In the genomic region with DNA sequence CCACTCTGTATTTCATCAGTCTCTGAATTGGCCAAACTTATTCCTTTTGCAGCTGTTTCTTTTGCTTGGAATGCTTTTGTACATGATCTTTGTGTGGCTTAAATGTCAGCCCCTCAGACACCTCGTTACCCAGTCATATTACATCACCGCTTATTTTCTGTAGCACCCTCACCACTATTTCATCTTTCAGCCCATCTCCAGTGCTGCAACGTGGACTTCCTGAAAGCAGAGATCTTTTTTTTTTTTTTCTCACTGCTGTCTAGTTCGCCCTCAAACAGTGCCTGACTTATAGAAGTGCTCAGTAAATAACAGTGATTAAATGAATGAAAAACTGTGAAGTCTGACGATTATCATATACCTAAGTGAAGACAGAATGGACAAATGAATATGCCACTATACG, we compare ENCODE assay signal across 8 cellular contexts. TPM values are rescaled to one million over a fixed set of nuclear protein-coding genes. Genes with fewer than 3 reads are reported as not detected.
DNase-seq lines count a peak whose midpoint lies in the region; ATAC-seq and TF ChIP-seq lines count a peak whose summit lies in the region.

No MANE protein-coding gene starts in this region.

- H3K9ac ChIP-seq in BLaER1 (peak overlapping the region; percentile 92), Karpas-422 (ENCODE audit: low read length) (peak overlapping the region; percentile 92)

- H3K27me3 ChIP-seq in BLaER1 (no peaks in the 10 kb centered on the region), Karpas-422 (ENCODE audit: low read length) (no peaks in the 10 kb centered on the region), breast epithelium (no peaks in the 10 kb centered on the region), muscle layer of duodenum (ENCODE audit: low read depth, low read length) (no peaks in the 10 kb centered on the region)

- no peaks in the 10 kb centered on the region for H3K9me2 ChIP-seq in Karpas-422 (replicated peaks; ENCODE audit: insufficient read depth, low read length)

- H3K4me3 ChIP-seq in BLaER1 (peak overlapping the region; percentile 88), Karpas-422 (ENCODE audit: low read length) (peak overlapping the region; percentile 89), breast epithelium (peak overlapping the region; percentile 81 to 91 (median 81)), muscle layer of duodenum (ENCODE audit: low read depth in 1 of 2, low read length in 2 of 2) (peak overlapping the region; percentile 78 to 94)

- H3K9me3 ChIP-seq in BLaER1 (no peaks in the 10 kb centered on the region), Karpas-422 (ENCODE audit: low read length) (no peaks in the 10 kb centered on the region), breast epithelium (no peaks in the 10 kb centered on the region), muscle layer of duodenum (ENCODE audit: control insufficient read depth in 1 of 2, low read length in 2 of 2) (no peaks in the 10 kb centered on the region)

- H2AFZ ChIP-seq in Karpas-422 (ENCODE audit: low read length): no peak overlapping the region

- H3K4me1 ChIP-seq in BLaER1 (peaks cover 21% of the 10 kb centered on the region), Karpas-422 (ENCODE audit: low read length) (peaks cover 47% of the 10 kb centered on the region), breast epithelium (peaks cover 0 to 10% of the 10 kb centered on the region in 2 donors), muscle layer of duodenum (ENCODE audit: control insufficient read depth in 1 of 2, insufficient read depth in 2 of 2, low read length in 2 of 2) (peaks cover 11 to 14% of the 10 kb centered on the region in 2 donors)

- DNase-seq in Karpas-422: peak; percentile 70
- no peak for DNase-seq in breast epithelium (ENCODE audit: low spot score in 2 of 2)
- DNase-seq in NCI-H2081 treated with DMSO at 0.1 percent for 48 hours (lab: John Stamatoyannopoulos, UW): no peak
- no peak for DNase-seq in activated gamma-delta T cell (lab: John Stamatoyannopoulos, UW)

- H3K79me2 ChIP-seq in Karpas-422 (ENCODE audit: low read length): peaks cover 56% of the 10 kb centered on the region

- intact Hi-C loops in breast epithelium (cut with DNase I; ENCODE audit: low total_unique reads): loop anchor here (5.0 kb wide), 1 partner anchor 81 kb away; the partner anchor contains the start of gene TMCO6

- ATAC-seq in GM19023 (IDR thresholded peaks at IDR 0.05; ENCODE audit: unreplicated experiment): no peak
- no peak for ATAC-seq in HG03520 (IDR thresholded peaks at IDR 0.05; ENCODE audit: unreplicated experiment)

- peaks cover 5% of the 10 kb centered on the region; the same call in 1 of the 2 replicates for H4K20me1 ChIP-seq in BLaER1
- H4K20me1 ChIP-seq in Karpas-422 (ENCODE audit: insufficient read depth, low read depth, low read length): no peaks in the 10 kb centered on the region

- TF ChIP-seq CTCF in breast epithelium (IDR thresholded peaks at IDR 0.05): no peak

- peak overlapping the region; percentile 91 for H3K4me2 ChIP-seq in BLaER1
- peak overlapping the region; percentile 86 for H3K4me2 ChIP-seq in Karpas-422 (ENCODE audit: low read depth, low read length, poor library complexity, severe bottlenecking)

- H3K36me3 ChIP-seq in BLaER1: peaks cover 15% of the 10 kb centered on the region
- peaks cover 23% of the 10 kb centered on the region; the same call in 1 of the 2 replicates for H3K36me3 ChIP-seq in Karpas-422 (ENCODE audit: insufficient read depth, low read length)
- no peaks in the 10 kb centered on the region for H3K36me3 ChIP-seq in breast epithelium
- peaks cover 14 to 23% of the 10 kb centered on the region in 2 donors for H3K36me3 ChIP-seq in muscle layer of duodenum (ENCODE audit: control insufficient read depth in 1 of 2, insufficient read depth in 2 of 2, low read length in 2 of 2)

- peak overlapping the region; percentile 93 for H3K27ac ChIP-seq in BLaER1
- H3K27ac ChIP-seq in Karpas-422 (ENCODE audit: low read length): peak overlapping the region; percentile 72
- peak overlapping the region in 1 of 2 donors; percentile 94 for H3K27ac ChIP-seq in breast epithelium
- H3K27ac ChIP-seq in muscle layer of duodenum (ENCODE audit: low read length): peak overlapping the region; percentile 96

- TF ChIP-seq POLR2A in breast epithelium (IDR thresholded peaks at IDR 0.05): no peak

RNA-seq across cellular contexts. Expression of gene SRA1, which starts 0.8 kb away (rescaled TPM):
- 27.1 and 45.7 TPM in 2 replicates for total RNA-seq in Karpas-422 (2014; rRNA removed; shearing (Covaris generic); ENCODE audit: low replicate concordance)
- total RNA-seq in breast epithelium: 10 to 100 TPM; 13.6 to 28.4 (median 24.9) TPM

RNA-seq across cellular contexts. Expression of gene APBB3, which starts 8.0 kb away (rescaled TPM):
- 33.2 and 42.2 TPM in 2 replicates for total RNA-seq in Karpas-422 (2014; rRNA removed; shearing (Covaris generic); ENCODE audit: low replicate concordance)
- total RNA-seq in breast epithelium: 10 to 100 TPM; 22.2 to 39.8 (median 35.7) TPM

RNA-seq across cellular contexts. Expression of gene SLC35A4, which starts 8.2 kb away (rescaled TPM):
- 19.0 and 33.5 TPM in 2 replicates for total RNA-seq in Karpas-422 (2014; rRNA removed; shearing (Covaris generic); ENCODE audit: low replicate concordance)
- 10 to 100 TPM; 20.3 to 30.4 (median 27.0) TPM for total RNA-seq in breast epithelium

RNA-seq across cellular contexts. Expression of gene EIF4EBP3, which starts 9.0 kb away (rescaled TPM):
- 7.3 and 12.2 TPM in 2 replicates for total RNA-seq in Karpas-422 (2014; rRNA removed; shearing (Covaris generic); ENCODE audit: low replicate concordance)
- total RNA-seq in breast epithelium: 10 to 100 TPM; 18.0 to 38.1 (median 24.9) TPM
